ENCODE assay signal across 15 cellular contexts in the genomic region with DNA sequence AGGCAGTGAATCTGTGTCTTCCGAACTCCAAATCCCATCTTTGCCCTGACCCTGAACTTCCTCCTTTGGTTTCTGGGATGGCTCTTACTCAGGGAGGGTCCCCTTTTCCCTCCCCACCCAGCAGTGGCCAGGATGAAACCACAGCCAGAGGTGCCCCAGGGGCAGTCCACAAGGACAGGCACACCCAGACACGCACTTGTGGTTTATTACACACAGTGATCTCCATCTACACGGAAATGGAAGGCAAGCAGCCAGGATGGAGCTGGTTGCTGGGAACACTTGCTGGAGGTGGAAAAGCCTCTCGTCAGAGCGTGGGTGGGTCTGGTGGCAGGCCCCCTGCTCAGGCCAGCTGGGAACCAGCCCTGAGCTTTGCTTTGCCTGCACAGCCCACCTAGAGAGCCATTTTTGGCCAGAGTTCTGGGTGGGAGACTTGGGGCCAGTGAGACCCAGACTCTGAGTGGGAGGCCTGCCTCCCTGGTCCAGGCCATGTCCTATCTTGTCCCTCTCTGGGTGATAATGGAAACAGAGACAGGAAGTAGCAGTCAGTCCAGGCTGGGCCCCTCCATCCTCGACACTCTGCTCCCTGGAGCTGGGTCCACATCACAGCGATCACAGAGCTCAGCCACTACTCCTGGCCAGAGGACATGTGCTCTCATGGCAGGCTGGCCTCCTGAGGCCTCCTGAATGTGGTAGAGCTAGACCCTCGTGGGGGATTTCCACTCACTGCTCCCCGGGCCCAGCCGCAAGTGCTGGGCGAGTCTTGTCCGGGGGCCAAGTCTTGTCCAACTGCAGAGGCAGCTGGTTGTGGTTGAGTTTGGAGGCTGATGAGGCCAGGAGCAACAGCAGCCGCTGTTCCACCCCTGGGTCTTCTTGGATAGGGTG. TPM values are rescaled to one million over a fixed set of nuclear protein-coding genes. Genes with fewer than 3 reads are reported as not detected.
DNase-seq lines count a peak whose midpoint lies in the region; ATAC-seq and TF ChIP-seq lines count a peak whose summit lies in the region.
"Had no signal": no experiment of that assay in that cellular context is flagged by ENCODE, and none has a peak within 500 bp of the region (broad histone marks: within the 10 kb centered on the region; RNA-seq: fewer than 3 reads in every experiment).

No MANE protein-coding gene starts in this region.

- H3K14ac ChIP-seq in mesenchymal stem cell (ENCODE audit: low read length in 2 of 2): no peak overlapping the region

- H2BK12ac ChIP-seq in mesenchymal stem cell (ENCODE audit: low read length in 2 of 2): no peak overlapping the region

- no peaks in the 10 kb centered on the region for H3K27me3 Mint-ChIP-seq in activated naive CD8-positive, alpha-beta T cell treated with anti-CD3 and anti-CD28 coated beads for 36 hours
- H3K27me3 Mint-ChIP-seq in progenitor cell of endocrine pancreas: no peaks in the 10 kb centered on the region
- H3K27me3 Mint-ChIP-seq: IgD-negative memory B cell had no signal

- H2AK5ac ChIP-seq in mesenchymal stem cell (ENCODE audit: low read length, severe bottlenecking): no peak overlapping the region

- peak overlapping the region; percentile 11 for H4K91ac ChIP-seq in mesenchymal stem cell (ENCODE audit: low read length)

- H3K79me1 ChIP-seq in mesenchymal stem cell (replicated peaks; ENCODE audit: low read length, poor library complexity, severe bottlenecking): no peaks in the 10 kb centered on the region

- intact Hi-C loops in dorsolateral prefrontal cortex (cut with DNase I): loop anchor here in 1 of 2 donors (5.0 to 10.0 kb wide), 2 partner anchors 40 to 787 kb away; partner anchors contain the start of gene ZNF879

- no peak overlapping the region for H3K9ac ChIP-seq in mesenchymal stem cell (ENCODE audit: low read length)

- H3K36me3 Mint-ChIP-seq in activated naive CD8-positive, alpha-beta T cell treated with anti-CD3 and anti-CD28 coated beads for 36 hours: no peaks in the 10 kb centered on the region
- no peaks in the 10 kb centered on the region for H3K36me3 Mint-ChIP-seq in progenitor cell of endocrine pancreas (ENCODE audit: insufficient read depth)
- H3K36me3 Mint-ChIP-seq: IgD-negative memory B cell had no signal

- H3K9me3 ChIP-seq in mesenchymal stem cell (ENCODE audit: control insufficient read depth, low read length) (no peaks in the 10 kb centered on the region), MG63 (no peaks in the 10 kb centered on the region)

- no peak overlapping the region for H3K4me3 ChIP-seq in AG10803 (ENCODE audit: low read length)
- no peak overlapping the region for H3K4me3 ChIP-seq in mesenchymal stem cell (ENCODE audit: insufficient read depth in 1 of 2, low read depth in 1 of 2, low read length in 2 of 2)
- H3K4me3 ChIP-seq in dorsolateral prefrontal cortex: no peak overlapping the region
- no peak overlapping the region for H3K4me3 ChIP-seq in MG63

- H3K4me3 Mint-ChIP-seq in activated naive CD8-positive, alpha-beta T cell treated with anti-CD3 and anti-CD28 coated beads for 36 hours: no peak overlapping the region
- no peak overlapping the region for H3K4me3 Mint-ChIP-seq in progenitor cell of endocrine pancreas (ENCODE audit: low read depth)

- peaks cover 0 to 4% of the 10 kb centered on the region in 2 experiments for H3K27me3 ChIP-seq in mesenchymal stem cell (ENCODE audit: control insufficient read depth in 1 of 2, insufficient read depth in 1 of 2, low read length in 2 of 2)
- no peaks in the 10 kb centered on the region for H3K27me3 ChIP-seq in dorsolateral prefrontal cortex
- H3K27me3 ChIP-seq in MG63: no peaks in the 10 kb centered on the region

- no peak overlapping the region for H2AFZ ChIP-seq in mesenchymal stem cell (ENCODE audit: low read depth, low read length)

- H3K27ac ChIP-seq in mesenchymal stem cell (ENCODE audit: low read length, poor library complexity, severe bottlenecking) (no peak overlapping the region), dorsolateral prefrontal cortex (peak overlapping the region in 1 of 59 donors; percentile 35)

- peaks cover 6% of the 10 kb centered on the region for H3K4me1 ChIP-seq in mesenchymal stem cell (ENCODE audit: control insufficient read depth, insufficient read depth, low read depth, low read length)

- H3K36me3 ChIP-seq in mesenchymal stem cell (ENCODE audit: control insufficient read depth in 1 of 2, insufficient read depth in 2 of 2, low read depth in 1 of 2, low read length in 2 of 2): no peaks in the 10 kb centered on the region
- peaks cover 10% of the 10 kb centered on the region for H3K36me3 ChIP-seq in MG63

- no peak overlapping the region for H3K23ac ChIP-seq in mesenchymal stem cell (ENCODE audit: low read length in 2 of 2)

- TF ChIP-seq CTCF in AG10803 (conservative IDR thresholded peaks at IDR 0.05; ENCODE audit: low read length): no peak
- TF ChIP-seq CTCF in dorsolateral prefrontal cortex (IDR thresholded peaks at IDR 0.05 in 54 of 56, conservative IDR thresholded peaks at IDR 0.05 in 2 of 56; ENCODE audit: low read depth in 1 of 56, partially characterized antibody in 56 of 56): no peak
- TF ChIP-seq CTCF in progenitor cell of endocrine pancreas (IDR thresholded peaks at IDR 0.05; ENCODE audit: unreplicated experiment): no peak

- DNase-seq in AG10803 (ENCODE audit: low read depth) (peak; percentile 66), EH (ENCODE audit: low read depth) (peak; percentile 66), mesenchymal stem cell (no peak), dorsolateral prefrontal cortex (no peak), progenitor cell of endocrine pancreas (ENCODE audit: low spot score, unreplicated experiment) (no peak), MG63 (no peak)
- DNase-seq in activated naive CD8-positive, alpha-beta T cell treated with anti-CD3 and anti-CD28 coated beads for 36 hours: no peak
- DNase-seq: DMS 273 treated with DMSO at 0.1 percent for 48 hours, NCI-H2171 had no signal

- no peak overlapping the region for H3K4me2 ChIP-seq in mesenchymal stem cell (ENCODE audit: low read length, poor library complexity, severe bottlenecking)

- H3K18ac ChIP-seq in mesenchymal stem cell (ENCODE audit: low read depth in 1 of 2, low read length in 2 of 2): no peak overlapping the region

- H2BK15ac ChIP-seq in mesenchymal stem cell (ENCODE audit: low read depth, poor library complexity, severe bottlenecking): no peak overlapping the region

- H3K9me3 Mint-ChIP-seq in activated naive CD8-positive, alpha-beta T cell treated with anti-CD3 and anti-CD28 coated beads for 36 hours: no peaks in the 10 kb centered on the region
- H3K9me3 Mint-ChIP-seq in progenitor cell of endocrine pancreas (ENCODE audit: low read depth): no peaks in the 10 kb centered on the region
- H3K9me3 Mint-ChIP-seq: IgD-negative memory B cell had no signal

- peak overlapping the region; percentile 91 for H3K27ac Mint-ChIP-seq in activated naive CD8-positive, alpha-beta T cell treated with anti-CD3 and anti-CD28 coated beads for 36 hours
- no peak overlapping the region for H3K27ac Mint-ChIP-seq in progenitor cell of endocrine pancreas

- no peak overlapping the region for H2BK120ac ChIP-seq in mesenchymal stem cell (ENCODE audit: low read depth, low read length)

- WGBS in mesenchymal stem cell: 80% methylated on average over 13 of the region's 13 CpGs

- no peak overlapping the region for H3K4ac ChIP-seq in mesenchymal stem cell (ENCODE audit: low read depth in 1 of 2, low read length in 2 of 2)

- peaks cover 55% of the 10 kb centered on the region for H3K4me1 Mint-ChIP-seq in activated naive CD8-positive, alpha-beta T cell treated with anti-CD3 and anti-CD28 coated beads for 36 hours
- no peaks in the 10 kb centered on the region for H3K4me1 Mint-ChIP-seq in progenitor cell of endocrine pancreas (ENCODE audit: low read depth)

- H4K8ac ChIP-seq in mesenchymal stem cell (ENCODE audit: low read length): no peak overlapping the region

- no peak for ATAC-seq in GM21723 (IDR thresholded peaks at IDR 0.05; ENCODE audit: unreplicated experiment)

- no peak overlapping the region for H2BK5ac ChIP-seq in mesenchymal stem cell (ENCODE audit: low read depth, low read length, poor library complexity, severe bottlenecking)

RNA-seq across cellular contexts. Expression of gene PHYKPL, which starts 5.1 kb away (rescaled TPM):
- total RNA-seq in activated naive CD8-positive, alpha-beta T cell treated with anti-CD3 and anti-CD28 coated beads for 36 hours: 10 to 100 TPM; 47.4 to 54.8 TPM
- 14.7 TPM for polyA plus RNA-seq in mesenchymal stem cell (2013, experiment 1 of 2)
- polyA plus RNA-seq in mesenchymal stem cell (2013, experiment 2 of 2): 13.6 TPM
- 100 to 1,000 TPM in 2 of 120 experiments, 10 to 100 TPM in 118; 36.8 to 114 (median 63.2) TPM for total RNA-seq in dorsolateral prefrontal cortex
- 113 and 123 TPM in 2 replicates for total RNA-seq in progenitor cell of endocrine pancreas
- total RNA-seq in MG63 (2014; rRNA removed; shearing (Covaris generic); ENCODE audit: low replicate concordance): 37.7 and 50.9 TPM in 2 replicates

RNA-seq across cellular contexts. Expression of gene HNRNPAB, which starts 33.3 kb away (rescaled TPM):
- total RNA-seq in activated naive CD8-positive, alpha-beta T cell treated with anti-CD3 and anti-CD28 coated beads for 36 hours: 100 to 1,000 TPM; 599 to 600 TPM
- polyA plus RNA-seq in mesenchymal stem cell (2013, experiment 1 of 2): 114 TPM
- polyA plus RNA-seq in mesenchymal stem cell (2013, experiment 2 of 2): 110 TPM
- 10 to 100 TPM; 27.5 to 66.1 (median 44.7) TPM for total RNA-seq in dorsolateral prefrontal cortex
- 214 and 223 TPM in 2 replicates for total RNA-seq in progenitor cell of endocrine pancreas
- 250 and 316 TPM in 2 replicates for total RNA-seq in MG63 (2014; rRNA removed; shearing (Covaris generic); ENCODE audit: low replicate concordance)

RNA-seq across cellular contexts. Expression of gene GMCL2, which starts 50.5 kb away (rescaled TPM):
- total RNA-seq in activated naive CD8-positive, alpha-beta T cell treated with anti-CD3 and anti-CD28 coated beads for 36 hours: not detected
- not detected for polyA plus RNA-seq in mesenchymal stem cell (2013, experiment 1 of 2)
- not detected for polyA plus RNA-seq in mesenchymal stem cell (2013, experiment 2 of 2)
- total RNA-seq in dorsolateral prefrontal cortex (under 1 TPM in 5 of 120 experiments, not detected in 115; 0.12 to 0.21 (median 0.16) TPM), progenitor cell of endocrine pancreas (not detected in 2 replicates)
- total RNA-seq in MG63 (2014; rRNA removed; shearing (Covaris generic); ENCODE audit: low replicate concordance): not detected in 2 replicates
- total RNA-seq: cardiac septum, glomerular endothelial cell, Right ventricle myocardium inferior, temporal lobe had no signal
- polyA plus RNA-seq: IgD-negative memory B cell had no signal

Comparison
In these comparisons a context has a peak if more than half of its experiments do, and no peak if none do; other contexts are left out.
1. DNase-seq: peak in AG10803 (single experiment) and EH (single experiment); none in activated naive CD8-positive, alpha-beta T cell treated with anti-CD3 and anti-CD28 coated beads for 36 hours (single experiment), mesenchymal stem cell (single experiment), dorsolateral prefrontal cortex (0 of 10), progenitor cell of endocrine pancreas (single experiment) and MG63 (single experiment).